26 cellular contexts compared by ENCODE assay signal in the genomic region with DNA sequence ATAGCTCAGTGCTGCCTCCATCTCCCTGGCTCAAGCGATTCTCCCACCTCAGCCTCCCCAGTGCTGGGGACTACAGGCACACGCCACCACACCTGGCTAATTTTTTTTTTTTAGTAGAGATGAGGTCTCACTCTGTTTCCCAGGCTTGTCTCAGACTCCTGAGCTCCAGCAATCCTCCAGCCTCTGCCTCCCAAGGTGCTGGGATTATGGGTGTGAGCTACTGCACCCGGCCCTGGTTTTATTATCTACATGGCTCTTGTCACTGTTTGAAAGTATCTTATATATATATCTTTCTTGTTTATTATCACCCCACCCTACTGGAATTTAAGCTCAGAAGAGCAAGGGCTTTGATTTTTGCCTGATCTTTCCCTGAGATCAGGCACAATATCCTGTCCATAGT. TPM values are rescaled to one million over a fixed set of nuclear protein-coding genes. Genes with fewer than 3 reads are reported as not detected.
DNase-seq lines count a peak whose midpoint lies in the region; ATAC-seq and TF ChIP-seq lines count a peak whose summit lies in the region.
"Had no signal": no experiment of that assay in that cellular context is flagged by ENCODE, and none has a peak within 500 bp of the region (broad histone marks: within the 10 kb centered on the region; RNA-seq: fewer than 3 reads in every experiment).

No MANE protein-coding gene starts in this region.

- peak overlapping the region in 9 of 11 experiments; percentile 26 to 84 (median 74); a peak in 17 of 22 replicates for H3K27ac ChIP-seq in BLaER1 treated with 17β-estradiol and CSF1 and Interleukin-3, amounts not matched to agents 10 nM and 100 nM
- H3K27ac ChIP-seq in RWPE1 (peak overlapping the region; percentile 59), thyroid gland (peak overlapping the region; percentile 81 to 90 (median 82))

- no peak overlapping the region for H3K27ac Mint-ChIP-seq in WTC11
- H3K27ac Mint-ChIP-seq: activated B cell treated with CpG ODN at 0.5 μM for 24 hours; naive thymus-derived CD8-positive, alpha-beta T cell had no signal

- H3K4me1 ChIP-seq in BLaER1 treated with 17β-estradiol and CSF1 and Interleukin-3, amounts not matched to agents 10 nM and 100 nM, result peaks cover 44 to 99% (median 86%) of the 10 kb centered on the region in 10 experiments
- H3K4me1 ChIP-seq in thyroid gland, result peaks cover 39 to 41% of the 10 kb centered on the region in 2 donors

- peaks cover 0 to 7% (median 0%) of the 10 kb centered on the region in 11 experiments; a peak in 1 of 22 replicates for H3K27me3 ChIP-seq in BLaER1 treated with 17β-estradiol and CSF1 and Interleukin-3, amounts not matched to agents 10 nM and 100 nM
- H3K27me3 ChIP-seq in thyroid gland, result no peaks in the 10 kb centered on the region
- H3K27me3 ChIP-seq: testis had no signal

- H4K20me1 ChIP-seq in BLaER1 treated with 17β-estradiol and CSF1 and Interleukin-3, amounts not matched to agents 10 nM and 100 nM, result no peaks in the 10 kb centered on the region

- H3K4me2 ChIP-seq in BLaER1 treated with 17β-estradiol and CSF1 and Interleukin-3, amounts not matched to agents 10 nM and 100 nM, result peak overlapping the region in 7 of 11 experiments; percentile 70 to 83 (median 78); a peak in 14 of 22 replicates

- no peak overlapping the region for H3K4me3 Mint-ChIP-seq in WTC11
- H3K4me3 Mint-ChIP-seq: activated B cell treated with CpG ODN at 0.5 μM for 24 hours; naive thymus-derived CD8-positive, alpha-beta T cell had no signal

- H3K9ac ChIP-seq in BLaER1 treated with 17β-estradiol and CSF1 and Interleukin-3, amounts not matched to agents 10 nM and 100 nM, result peak overlapping the region in 6 of 11 experiments; percentile 10 to 67 (median 54); a peak in 8 of 22 replicates

- H3K4me1 Mint-ChIP-seq in WTC11, result peaks cover 5% of the 10 kb centered on the region; the same call in 1 of the 2 replicates

- H3K9me3 ChIP-seq in BLaER1 treated with 17β-estradiol and CSF1 and Interleukin-3, amounts not matched to agents 10 nM and 100 nM (replicated peaks in 1 of 11), result peaks cover 0 to 4% (median 0%) of the 10 kb centered on the region in 11 experiments; a peak in 1 of 22 replicates
- H3K9me3 ChIP-seq in thyroid gland, result no peaks in the 10 kb centered on the region
- H3K9me3 ChIP-seq: A549, HAP-1, testis had no signal

- H3K36me3 Mint-ChIP-seq in WTC11, result no peaks in the 10 kb centered on the region
- H3K36me3 Mint-ChIP-seq: naive thymus-derived CD8-positive, alpha-beta T cell had no signal

- DNase-seq in RWPE1 (ENCODE audit: low spot score) (no peak), left colon (peak; percentile 53 to 64), thyroid gland (no peak), WTC11 (ENCODE audit: low spot score) (no peak)
- DNase-seq in activated CD8-positive, alpha-beta memory T cell treated with anti-CD3 and anti-CD28 coated beads, Interleukin-2, amount 50 U/mL, for 4 hours, result no peak
- DNase-seq: activated B cell treated with CpG ODN at 0.5 μM for 24 hours; activated naive CD4-positive, alpha-beta T cell treated with anti-CD3 and anti-CD28 coated beads, Interleukin-2, amount 50 U/mL, for 16 hours; COR-L47; effector CD8-positive, alpha-beta T cell; head of caudate nucleus; left cardiac atrium; naive thymus-derived CD8-positive, alpha-beta T cell; NCI-H1092 treated with DMSO at 0.1 percent for 48 hours; NCI-H2029; NCI-H226; NCI-H748 treated with DMSO at 0.1 percent for 48 hours; stimulated activated CD4-positive, alpha-beta T cell treated with anti-CD3 and anti-CD28 coated beads, Interleukin-4, amount 100 ng/mL, for 4 hours; stimulated activated naive CD4-positive, alpha-beta T cell treated with Interleukin-2 at 50 U/mL for 16 hours; SW 1271; testis had no signal

- intact Hi-C loops in left colon (cut with DNase I, micrococcal nuclease) (no loop called here), thyroid gland (cut with DNase I) (no loop called here)

- no peak overlapping the region for H3K4me3 ChIP-seq in BLaER1 treated with 17β-estradiol and CSF1 and Interleukin-3, amounts not matched to agents 10 nM and 100 nM
- H3K4me3 ChIP-seq in thyroid gland (replicated peaks in 1 of 3), result no peak overlapping the region
- H3K4me3 ChIP-seq: A549, HAP-1, testis had no signal

- peak; percentile 88 for ATAC-seq in left colon
- no peak for ATAC-seq in HG02623 (IDR thresholded peaks at IDR 0.05; ENCODE audit: unreplicated experiment)
- no peak for ATAC-seq in WTC11
- no peak for ATAC-seq in HG03196 (IDR thresholded peaks at IDR 0.05; ENCODE audit: unreplicated experiment)
- ATAC-seq: naive thymus-derived CD8-positive, alpha-beta T cell; Right ventricle myocardium inferior had no signal

- no peaks in the 10 kb centered on the region for H3K9me3 Mint-ChIP-seq in WTC11
- H3K9me3 Mint-ChIP-seq: activated B cell treated with CpG ODN at 0.5 μM for 24 hours; naive thymus-derived CD8-positive, alpha-beta T cell had no signal

- H3K27me3 Mint-ChIP-seq in WTC11 (ENCODE audit: low read depth), result peaks cover 19% of the 10 kb centered on the region
- H3K27me3 Mint-ChIP-seq: activated B cell treated with CpG ODN at 0.5 μM for 24 hours had no signal

- TF ChIP-seq CTCF in RWPE1 (conservative IDR thresholded peaks at IDR 0.05; ENCODE audit: low read depth) (no peak), thyroid gland (IDR thresholded peaks at IDR 0.05) (no peak), WTC11 (IDR thresholded peaks at IDR 0.05) (no peak)

- no peaks in the 10 kb centered on the region for H3K36me3 ChIP-seq in BLaER1 treated with 17β-estradiol and CSF1 and Interleukin-3, amounts not matched to agents 10 nM and 100 nM
- no peaks in the 10 kb centered on the region for H3K36me3 ChIP-seq in thyroid gland
- H3K36me3 ChIP-seq: HAP-1 had no signal

- 96% methylated on average over 3 of the region's 3 CpGs for WGBS in thyroid gland, 2 donors

- no peak for TF ChIP-seq POLR2A in thyroid gland (IDR thresholded peaks at IDR 0.05)

- POLR2A ChIA-PET in RWPE1 (lab: Yijun Ruan, JAX; ENCODE audit: low non-redundant PET) (no interaction called here), WTC11 (lab: Charles Lee) (no interaction called here)

- CTCF ChIA-PET in RWPE1 (lab: Yijun Ruan, JAX), result no interaction called here
- CTCF ChIA-PET in WTC11 (lab: Charles Lee), result no interaction called here

TF ChIP-seq in WTC11, 78 proteins besides CTCF, POLR2A, EP300 and RAD21 (continues in another document):
- TF ChIP-seq RELA (CRISPR knock-in tag; IDR thresholded peaks at IDR 0.05; ENCODE audit: borderline replicate concordance) (no peak), ZNF263 (CRISPR knock-in tag; IDR thresholded peaks at IDR 0.05; ENCODE audit: low read depth) (no peak), MYBL2 (CRISPR knock-in tag; IDR thresholded peaks at IDR 0.05) (no peak), TP53 (CRISPR knock-in tag; IDR thresholded peaks at IDR 0.05) (no peak), E2F1 (CRISPR knock-in tag; IDR thresholded peaks at IDR 0.05) (no peak), SMAD3 (CRISPR knock-in tag; IDR thresholded peaks at IDR 0.05; ENCODE audit: borderline replicate concordance) (no peak), ZNF512 (CRISPR knock-in tag; IDR thresholded peaks at IDR 0.05; ENCODE audit: borderline replicate concordance) (no peak), ZNF232 (CRISPR knock-in tag; IDR thresholded peaks at IDR 0.05) (no peak), FOXP4 (CRISPR knock-in tag; IDR thresholded peaks at IDR 0.05) (no peak), NFYB (CRISPR knock-in tag; conservative IDR thresholded peaks at IDR 0.05; ENCODE audit: low read depth) (no peak), TCF7 (CRISPR knock-in tag; IDR thresholded peaks at IDR 0.05; ENCODE audit: low read depth) (no peak)
- TF ChIP-seq, protein P1, sequence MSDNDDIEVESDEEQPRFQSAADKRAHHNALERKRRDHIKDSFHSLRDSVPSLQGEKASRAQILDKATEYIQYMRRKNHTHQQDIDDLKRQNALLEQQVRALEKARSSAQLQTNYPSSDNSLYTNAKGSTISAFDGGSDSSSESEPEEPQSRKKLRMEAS (CRISPR knock-in tag; IDR thresholded peaks at IDR 0.05), result no peak

RNA-seq across cellular contexts. Expression of gene TMED10, which starts 7.6 kb away (rescaled TPM):
- 100 to 1,000 TPM; 333 to 360 TPM for total RNA-seq in left colon
- 100 to 1,000 TPM; 289 to 559 (median 388) TPM for total RNA-seq in thyroid gland
- 214 to 234 TPM (median 220 TPM) in 3 replicates for total RNA-seq in WTC11 (2021)

RNA-seq across cellular contexts. Expression of gene NEK9, which starts 57.2 kb away (rescaled TPM):
- total RNA-seq in left colon, result 10 to 100 TPM; 44.8 to 47.6 TPM
- 10 to 100 TPM; 65.4 to 84.6 (median 76.9) TPM for total RNA-seq in thyroid gland
- total RNA-seq in WTC11 (2021), result 50.8 to 60.5 TPM (median 59.1 TPM) in 3 replicates

Comparison
In these comparisons a context has a peak if more than half of its experiments do, and no peak if none do; other contexts are left out.
1. DNase-seq: peak in left colon (2 of 2); none in RWPE1 (single experiment), thyroid gland (0 of 2), WTC11 (single experiment) and activated CD8-positive, alpha-beta memory T cell treated with anti-CD3 and anti-CD28 coated beads, Interleukin-2, amount 50 U/mL, for 4 hours (single experiment).
2. Peak in every context shown above with its lines, with median percentiles within 50 percentile points of each other: H3K27ac ChIP-seq.